11 cellular contexts compared by ENCODE assay signal in genomic region chr1:23566304-23566703, GRCh38. TPM values are rescaled to one million over a fixed set of nuclear protein-coding genes. Genes with fewer than 3 reads are reported as not detected.
DNase-seq lines count a peak whose midpoint lies in the region; ATAC-seq, FAIRE-seq and TF ChIP-seq lines count a peak whose summit lies in the region.
"Had no signal": no experiment of that assay in that cellular context is flagged by ENCODE, and none has a peak within 500 bp of the region (broad histone marks: within the 10 kb centered on the region; RNA-seq: fewer than 3 reads in every experiment).

No MANE protein-coding gene starts in this region.

- CTCF ChIA-PET in A549 (lab: Yijun Ruan, JAX): interaction anchor here (0.6 to 29.3 kb wide), 5 partner anchors 10 to 68 kb away, joined by 3 to 699 read pairs (median 4); no protein-coding TSS in a partner anchor

- peak; percentile 32; the same call in 2 of the 3 replicates for TF ChIP-seq CTCF in A549 (IDR thresholded peaks at IDR 0.05)
- TF ChIP-seq CTCF in GM12873 (IDR thresholded peaks at IDR 0.05; ENCODE audit: insufficient read depth, low read depth, low read length, missing control alignments): peak; percentile 27
- peak; percentile 32 for TF ChIP-seq CTCF in astrocyte of the spinal cord (IDR thresholded peaks at IDR 0.05; ENCODE audit: low read depth, low read length)

- no peaks in the 10 kb centered on the region for H3K9me3 Mint-ChIP-seq in memory B cell

- H3K27ac ChIP-seq in A549 (peak overlapping the region; percentile 96 to 98), caudate nucleus (ENCODE audit: low read depth, low read length) (no peak overlapping the region)
- H3K27ac ChIP-seq: SJCRH30 had no signal

- no peak overlapping the region for H3K4me3 ChIP-seq in A549
- H3K4me3 ChIP-seq in astrocyte of the spinal cord (ENCODE audit: low read depth, low read length): no peak overlapping the region
- H3K4me3 ChIP-seq: SJCRH30 had no signal

- in situ Hi-C loops in astrocyte of the spinal cord (cut with HindIII; ENCODE audit: low sequenced_read_pairs): no loop called here
- in situ Hi-C loops in ACHN (cut with HindIII; ENCODE audit: low pct_ligation_motif_present, low pct_unique_long_range_greater_than_20kb, low sequenced_read_pairs): no loop called here

- H3K27me3 Mint-ChIP-seq in memory B cell: no peaks in the 10 kb centered on the region

- peaks cover 2% of the 10 kb centered on the region for H3K36me3 Mint-ChIP-seq in memory B cell

- no peak for DNase-seq in A549 (ENCODE audit: low read depth in 1 of 2, low spot score in 1 of 2)
- no peak for DNase-seq in astrocyte of the spinal cord (ENCODE audit: low read depth, low spot score)
- no peak for DNase-seq in memory B cell (ENCODE audit: low spot score in 2 of 2)
- no peak for DNase-seq in SK-N-DZ (ENCODE audit: low spot score)
- DNase-seq in caudate nucleus (lab: John Stamatoyannopoulos, UW): no peak
- DNase-seq in ACHN: no peak
- DNase-seq in activated gamma-delta T cell (lab: John Stamatoyannopoulos, UW): no peak
- DNase-seq: amygdala, NCI-H510A, SJCRH30 had no signal

- no peak for FAIRE-seq in A549 (lab: Jason Lieb, UNC)

- H3K4me3 Mint-ChIP-seq in memory B cell: peak overlapping the region; percentile 41

- H3K4me1 Mint-ChIP-seq in memory B cell: peaks cover 41% of the 10 kb centered on the region

- peak in 1 of 2 experiments; percentile 8; a peak in 1 of 5 replicates for TF ChIP-seq RAD21 in A549 (conservative IDR thresholded peaks at IDR 0.05 in 1 of 2, IDR thresholded peaks at IDR 0.05 in 1 of 2)

- no peak for TF ChIP-seq POLR2A in A549 (IDR thresholded peaks at IDR 0.05; ENCODE audit: low read length)

- H3K4me2 ChIP-seq in A549: no peak overlapping the region

- H3K4me1 ChIP-seq in A549: peaks cover 70% of the 10 kb centered on the region

- 84% methylated on average over 6 of the region's 6 CpGs for WGBS in A549 (ENCODE audit: missing lambda C conversion rate)

- POLR2A ChIA-PET in A549 (lab: Yijun Ruan, JAX): interaction anchor here (3.2 kb wide), 1 partner anchor 7 kb away, joined by 16 read pairs; the partner anchor contains the start of gene ID3

- ATAC-seq in A549: peak in 1 of 2 experiments; percentile 17; a peak in 2 of 6 replicates
- no peak for ATAC-seq in memory B cell (ENCODE audit: low read depth)

- H3K9me3 ChIP-seq in A549: no peaks in the 10 kb centered on the region
- H3K9me3 ChIP-seq: SJCRH30 had no signal

- TF ChIP-seq EP300 in A549 (IDR thresholded peaks at IDR 0.05): no peak

- peak overlapping the region; percentile 73 for H3K27ac Mint-ChIP-seq in memory B cell

TF ChIP-seq in A549, 52 proteins besides CTCF, POLR2A, EP300 and RAD21:
- TF ChIP-seq ZFP36 (IDR thresholded peaks at IDR 0.05; ENCODE audit: borderline replicate concordance, partially characterized antibody) (peak; percentile 43), TP53 (CRISPR knock-in tag; IDR thresholded peaks at IDR 0.05) (no peak)

RNA-seq across cellular contexts. Expression of gene ID3, which starts 7.0 kb away (rescaled TPM):
- 171 and 193 TPM in 2 replicates for polyA plus RNA-seq in A549 (2011; rRNA removed)
- 847 and 922 TPM in 2 replicates for polyA plus RNA-seq in A549 (2012; cell fraction: cytosol; rRNA removed)
- 1,068 and 1,236 TPM in 2 replicates for polyA plus RNA-seq in A549 (2012; cell fraction: nucleus; rRNA removed)
- 209 to 336 TPM (median 288 TPM) in 3 replicates for polyA plus RNA-seq in A549 (2017; fragmentation: RNase III; extraction: RNeasy Plus Mini Kit Qiagen cat#74134 plus additional on column Dnase treatment)
- polyA minus RNA-seq in A549 (2011; rRNA and poly(A)+ RNA removed): 142 and 176 TPM in 2 replicates
- 79.5 and 102 TPM in 2 replicates for polyA plus RNA-seq in SK-N-DZ (2014; cell fraction: cytosol; rRNA removed)
- polyA plus RNA-seq in SK-N-DZ (2014; cell fraction: nucleus; rRNA removed): 83.1 and 85.5 TPM in 2 replicates

RNA-seq across cellular contexts. Expression of gene E2F2, which starts 35.3 kb away (rescaled TPM):
- polyA plus RNA-seq in A549 (2011; rRNA removed) (0.90 and 1.6 TPM in 2 replicates), A549 (2017; fragmentation: RNase III; extraction: RNeasy Plus Mini Kit Qiagen cat#74134 plus additional on column Dnase treatment) (3.4 to 3.9 TPM (median 3.4 TPM) in 3 replicates)
- polyA plus RNA-seq in A549 (2012; cell fraction: cytosol; rRNA removed): 1.8 and 2.4 TPM in 2 replicates
- 6.3 and 9.0 TPM in 2 replicates for polyA plus RNA-seq in A549 (2012; cell fraction: nucleus; rRNA removed)
- 3.0 and 3.3 TPM in 2 replicates for polyA minus RNA-seq in A549 (2011; rRNA and poly(A)+ RNA removed)
- polyA plus RNA-seq in SK-N-DZ (2014; cell fraction: cytosol; rRNA removed): 26.6 and 31.0 TPM in 2 replicates
- 19.0 and 22.7 TPM in 2 replicates for polyA plus RNA-seq in SK-N-DZ (2014; cell fraction: nucleus; rRNA removed)
